In genomic region chr2:1967242-1968210, GRCh38 we compare ENCODE assay signal across 17 cellular contexts.
DNase-seq lines count a peak whose midpoint lies in the region; FAIRE-seq and TF ChIP-seq lines count a peak whose summit lies in the region.
"Had no signal": no experiment of that assay in that cellular context is flagged by ENCODE, and none has a peak within 500 bp of the region (broad histone marks: within the 10 kb centered on the region; RNA-seq: fewer than 3 reads in every experiment).

No MANE protein-coding gene starts in this region.

- peaks cover 0 to 6% of the 10 kb centered on the region in 2 donors for H3K27me3 Mint-ChIP-seq in CD8-positive, alpha-beta memory T cell

- peak overlapping the region; percentile 72; the same call in 1 of the 2 replicates for H2BK20ac ChIP-seq in H1 (ENCODE audit: low read length)

- H2BK5ac ChIP-seq in H1 (ENCODE audit: low read depth, low read length): 0 out of 2 replicates have a peak overlapping the region, but pooled peaks have one; percentile 60

- FAIRE-seq in H1 (lab: Jason Lieb, UNC): no peak
- FAIRE-seq: keratinocyte had no signal

- no peak overlapping the region for H3K56ac ChIP-seq in H1 (replicated peaks; ENCODE audit: insufficient read length, low read depth, low read length)

- peak overlapping the region; percentile 21 for H4K5ac ChIP-seq in H1 (ENCODE audit: insufficient read length, low read depth, low read length)

- DNase-seq in H7: peak; percentile 68
- no peak for DNase-seq in H1 (ENCODE audit: low read depth in 1 of 2, low spot score in 2 of 2)
- DNase-seq in GM13977 (ENCODE audit: low spot score): no peak
- DNase-seq in SW480 (ENCODE audit: low spot score): no peak
- DNase-seq in CD8-positive, alpha-beta memory T cell: no peak
- DNase-seq: activated CD4-positive, CD25-positive, alpha-beta regulatory T cell treated with anti-CD3 and anti-CD28 coated beads, Interleukin-2, amount 50 U/mL, for 72 hours; effector CD4-positive, alpha-beta T cell; H9; NCI-H446; stimulated activated CD4-positive, alpha-beta T cell treated with anti-CD3 and anti-CD28 coated beads, Interleukin-1b, Interleukin-23, amount 100 ng/mL, for 48 hours had no signal

- H3K79me2 ChIP-seq in H1 (ENCODE audit: control insufficient read depth in 1 of 2, insufficient read depth in 2 of 2, low read length in 2 of 2) (no peaks in the 10 kb centered on the region), parathyroid adenoma (no peaks in the 10 kb centered on the region)
- H3K79me2 ChIP-seq: hepatocyte had no signal

- peaks cover 15 to 82% (median 57%) of the 10 kb centered on the region in 10 experiments for H3K4me1 ChIP-seq in BLaER1 treated with 17β-estradiol and CSF1 and Interleukin-3, amounts not matched to agents 10 nM and 100 nM
- peaks cover 2 to 19% (median 6%) of the 10 kb centered on the region in 4 experiments; a peak in 6 of 7 replicates for H3K4me1 ChIP-seq in H1 (replicated peaks in 1 of 4; ENCODE audit: control insufficient read depth in 3 of 4, insufficient read depth in 4 of 4, low read length in 3 of 4)
- no peaks in the 10 kb centered on the region for H3K4me1 ChIP-seq in parathyroid adenoma
- no peaks in the 10 kb centered on the region for H3K4me1 ChIP-seq in CD8-positive, alpha-beta memory T cell (ENCODE audit: insufficient read depth, low read length)

- H3K23me2 ChIP-seq in H1 (ENCODE audit: low read depth, low read length): no peaks in the 10 kb centered on the region

- no peaks in the 10 kb centered on the region for H3K4me1 Mint-ChIP-seq in CD8-positive, alpha-beta memory T cell

- no peak for TF ChIP-seq POLR2A in H1 (IDR thresholded peaks at IDR 0.05; ENCODE audit: control extremely low read depth in 1 of 2, low read depth in 2 of 2, low read length in 2 of 2)

- no peaks in the 10 kb centered on the region for H3K36me3 Mint-ChIP-seq in CD8-positive, alpha-beta memory T cell

- peak overlapping the region; percentile 75; the same call in 1 of the 2 replicates for H2BK12ac ChIP-seq in H1 (ENCODE audit: low read depth, low read length)

- in situ Hi-C loops in GM13977 (cut with MboI; ENCODE audit: low pct_unique_long_range_greater_than_20kb, low sequenced_read_pairs, unreplicated experiment): no loop called here

- no peak for TF ChIP-seq EP300 in H1 (IDR thresholded peaks at IDR 0.05; ENCODE audit: borderline replicate concordance in 1 of 2, low read depth in 2 of 2, low read length in 2 of 2)

- peak overlapping the region in 2 of 11 experiments; percentile 30 to 35; a peak in 1 of 22 replicates for H3K9ac ChIP-seq in BLaER1 treated with 17β-estradiol and CSF1 and Interleukin-3, amounts not matched to agents 10 nM and 100 nM
- H3K9ac ChIP-seq in H1 (replicated peaks in 1 of 4; ENCODE audit: extremely low read depth in 1 of 4, low read depth in 3 of 4, low read length in 3 of 4) (no peak overlapping the region), parathyroid adenoma (no peak overlapping the region)
- H3K9ac ChIP-seq: KMS-11 had no signal

- CTCF ChIA-PET in H1 (lab: Charles Lee; ENCODE audit: partially characterized antibody): interaction anchor here (0.9 to 1.4 kb wide), 3 partner anchors 45 to 132 kb away, joined by 3 read pairs; no protein-coding TSS in a partner anchor
- CTCF ChIA-PET in CD8-positive, alpha-beta memory T cell (lab: Charles Lee): no interaction called here

- H3K4me2 ChIP-seq in BLaER1 treated with 17β-estradiol and CSF1 and Interleukin-3, amounts not matched to agents 10 nM and 100 nM: peak overlapping the region; percentile 65 to 86 (median 74)
- no peak overlapping the region for H3K4me2 ChIP-seq in H1 (ENCODE audit: insufficient read depth in 1 of 2, low read depth in 2 of 2, low read length in 2 of 2)
- H3K4me2 ChIP-seq in parathyroid adenoma (ENCODE audit: low read length): no peak overlapping the region
- H3K4me2 ChIP-seq: hepatocyte, KMS-11 had no signal

- H3K9me3 Mint-ChIP-seq in CD8-positive, alpha-beta memory T cell: peaks cover 0 to 3% (median 0%) of the 10 kb centered on the region in 5 donors
- H3K9me3 Mint-ChIP-seq: activated T-helper 2 cell treated with anti-CD3 and anti-CD28 coated beads, Interferon-gamma antibody, Interleukin-2, Interleukin-4, amounts not matched to agents 10 μg/mL and 5 μg/mL and 100 μg/mL, durations not matched to agents 14 hours and 24 hours and 36 hours; H9 had no signal

- no peak for TF ChIP-seq RAD21 in H1 (IDR thresholded peaks at IDR 0.05 in 1 of 2, conservative IDR thresholded peaks at IDR 0.05 in 1 of 2; ENCODE audit: low read depth in 2 of 2, low read length in 2 of 2)

- H4K8ac ChIP-seq in H1 (ENCODE audit: extremely low read depth, insufficient read depth, low read length): peak overlapping the region; percentile 57; the same call in 1 of the 2 replicates

- H3K4me3 Mint-ChIP-seq in CD8-positive, alpha-beta memory T cell: no peak overlapping the region
- H3K4me3 Mint-ChIP-seq: H9 had no signal

- no peak overlapping the region for H2AK5ac ChIP-seq in H1 (ENCODE audit: low read depth, low read length)

- H3K9me3 ChIP-seq in BLaER1 treated with 17β-estradiol and CSF1 and Interleukin-3, amounts not matched to agents 10 nM and 100 nM (replicated peaks in 1 of 11): peaks cover 0 to 12% (median 9%) of the 10 kb centered on the region in 11 experiments; a peak in 9 of 22 replicates
- H3K9me3 ChIP-seq in H1 (ENCODE audit: insufficient read depth in 2 of 2, low read depth in 1 of 2, low read length in 1 of 2) (no peaks in the 10 kb centered on the region), parathyroid adenoma (ENCODE audit: control insufficient read depth, low read length) (no peaks in the 10 kb centered on the region)
- H3K9me3 ChIP-seq in CD8-positive, alpha-beta memory T cell (ENCODE audit: low read length): no peaks in the 10 kb centered on the region
- H3K9me3 ChIP-seq: neutrophil had no signal

- H3K36me3 ChIP-seq in BLaER1 treated with 17β-estradiol and CSF1 and Interleukin-3, amounts not matched to agents 10 nM and 100 nM: no peaks in the 10 kb centered on the region
- H3K36me3 ChIP-seq in H7 (replicated peaks; ENCODE audit: control insufficient read depth, insufficient read depth, low read length): no peaks in the 10 kb centered on the region
- no peaks in the 10 kb centered on the region for H3K36me3 ChIP-seq in H1 (ENCODE audit: control insufficient read depth in 2 of 4, insufficient read depth in 4 of 4, low read length in 3 of 4)
- H3K36me3 ChIP-seq in parathyroid adenoma (ENCODE audit: control insufficient read depth, insufficient read depth, low read length): no peaks in the 10 kb centered on the region
- no peaks in the 10 kb centered on the region for H3K36me3 ChIP-seq in CD8-positive, alpha-beta memory T cell (ENCODE audit: insufficient read depth, low read length)
- H3K36me3 ChIP-seq: neutrophil had no signal

- no peak overlapping the region for H4K91ac ChIP-seq in H1 (replicated peaks; ENCODE audit: insufficient read length, low read length)

- H3K27ac ChIP-seq in BLaER1 treated with 17β-estradiol and CSF1 and Interleukin-3, amounts not matched to agents 10 nM and 100 nM: no peak overlapping the region; a peak in 2 of 22 replicates
- H3K27ac ChIP-seq in H1 (ENCODE audit: low read depth, low read length) (no peak overlapping the region), parathyroid adenoma (no peak overlapping the region)
- H3K27ac ChIP-seq in CD8-positive, alpha-beta memory T cell (ENCODE audit: low read depth, low read length): no peak overlapping the region
- H3K27ac ChIP-seq: hepatocyte, KMS-11, neutrophil had no signal

- H2AFZ ChIP-seq in H1 (ENCODE audit: low read length) (peak overlapping the region; percentile 80), parathyroid adenoma (peak overlapping the region; percentile 56)
- H2AFZ ChIP-seq: hepatocyte had no signal

- H3K23ac ChIP-seq in H1 (ENCODE audit: insufficient read length): no peak overlapping the region

- WGBS in H1 (ENCODE audit: extremely low coverage in 1 of 2, insufficient coverage in 1 of 2, insufficient read length in 1 of 2, insufficient replicate concordance in 2 of 2, low coverage in 1 of 2, low lambda C conversion rate in 2 of 2, missing lambda C conversion rate in 1 of 2), 2 experiments: 72% methylated on average over 22 of the region's 22 CpGs; no CpG with 5 or more reads in 1 of the 2 experiments

- H2BK120ac ChIP-seq in H1 (replicated peaks; ENCODE audit: low read depth, low read length): peak overlapping the region; percentile 47

- no peak overlapping the region for H3K27ac Mint-ChIP-seq in CD8-positive, alpha-beta memory T cell
- H3K27ac Mint-ChIP-seq: activated T-helper 2 cell treated with anti-CD3 and anti-CD28 coated beads, Interferon-gamma antibody, Interleukin-2, Interleukin-4, amounts not matched to agents 10 μg/mL and 5 μg/mL and 100 μg/mL, durations not matched to agents 14 hours and 24 hours and 36 hours had no signal

- TF ChIP-seq CTCF in H1 (IDR thresholded peaks at IDR 0.05; ENCODE audit: control extremely low read depth in 1 of 3, insufficient read depth in 1 of 3, low read depth in 1 of 3, low read length in 3 of 3): no peak
- TF ChIP-seq CTCF in parathyroid adenoma (IDR thresholded peaks at IDR 0.05): no peak
- TF ChIP-seq CTCF in GM13977 (IDR thresholded peaks at IDR 0.05; ENCODE audit: extremely low read depth, insufficient read depth, missing control alignments): no peak

- H2BK15ac ChIP-seq in H1 (ENCODE audit: low read length): 0 out of 2 replicates have a peak overlapping the region, but pooled peaks have one; percentile 61

- peak overlapping the region; percentile 60 for H3K18ac ChIP-seq in H1 (ENCODE audit: extremely low read depth, low read length)

- H3K4ac ChIP-seq in H1 (replicated peaks; ENCODE audit: insufficient read length, low read depth, low read length): no peak overlapping the region

- H3K79me1 ChIP-seq in H1 (ENCODE audit: low read depth, low read length): no peaks in the 10 kb centered on the region

- H3K4me3 ChIP-seq in BLaER1 treated with 17β-estradiol and CSF1 and Interleukin-3, amounts not matched to agents 10 nM and 100 nM: no peak overlapping the region; a peak in 2 of 20 replicates
- H3K4me3 ChIP-seq in H7 (ENCODE audit: insufficient read depth, low read depth, low read length): no peak overlapping the region
- no peak overlapping the region for H3K4me3 ChIP-seq in H1 (ENCODE audit: extremely low read depth in 1 of 4, insufficient read depth in 2 of 4, low read depth in 3 of 4, low read length in 4 of 4)
- H3K4me3 ChIP-seq in parathyroid adenoma (ENCODE audit: low read depth, low read length): no peak overlapping the region
- H3K4me3 ChIP-seq in CD8-positive, alpha-beta memory T cell (ENCODE audit: low read length): no peak overlapping the region
- H3K4me3 ChIP-seq: hepatocyte had no signal

- peaks cover 0 to 18% (median 0%) of the 10 kb centered on the region in 11 experiments; a peak in 2 of 22 replicates for H4K20me1 ChIP-seq in BLaER1 treated with 17β-estradiol and CSF1 and Interleukin-3, amounts not matched to agents 10 nM and 100 nM
- H4K20me1 ChIP-seq in H1 (replicated peaks in 1 of 2; ENCODE audit: control insufficient read depth in 1 of 2, insufficient read depth in 2 of 2, low read length in 2 of 2): no peaks in the 10 kb centered on the region

- no peak overlapping the region for H3K14ac ChIP-seq in H1 (ENCODE audit: insufficient read length)

- POLR2A ChIA-PET in H1 (lab: Charles Lee; ENCODE audit: partially characterized antibody): no interaction called here
- POLR2A ChIA-PET in CD8-positive, alpha-beta memory T cell (lab: Charles Lee): no interaction called here

- H3K27me3 ChIP-seq in BLaER1 treated with 17β-estradiol and CSF1 and Interleukin-3, amounts not matched to agents 10 nM and 100 nM: peaks cover 0 to 34% (median 0%) of the 10 kb centered on the region in 11 experiments; a peak in 7 of 22 replicates
- no peaks in the 10 kb centered on the region for H3K27me3 ChIP-seq in H7 (ENCODE audit: control insufficient read depth, insufficient read depth, low read length)
- H3K27me3 ChIP-seq in H1 (replicated peaks in 1 of 4; ENCODE audit: control insufficient read depth in 3 of 4, extremely low read depth in 1 of 4, insufficient read depth in 3 of 4, low read length in 3 of 4): no peaks in the 10 kb centered on the region
- no peaks in the 10 kb centered on the region for H3K27me3 ChIP-seq in parathyroid adenoma (ENCODE audit: control insufficient read depth, insufficient read depth, low read length)
- H3K27me3 ChIP-seq in CD8-positive, alpha-beta memory T cell (ENCODE audit: insufficient read depth, low read length, poor library complexity, severe bottlenecking): no peaks in the 10 kb centered on the region
- H3K27me3 ChIP-seq: hepatocyte had no signal

Comparison
In these comparisons a context has a peak if more than half of its experiments do, and no peak if none do; other contexts are left out.
1. H3K4me2 ChIP-seq: peak in BLaER1 treated with 17β-estradiol and CSF1 and Interleukin-3, amounts not matched to agents 10 nM and 100 nM (11 of 11); none in H1 (0 of 2) and parathyroid adenoma (single experiment).